ENCODE assay signal across 26 cellular contexts in genomic region chr11:65058012-65058411, GRCh38. TPM values are rescaled to one million over a fixed set of nuclear protein-coding genes. Genes with fewer than 3 reads are reported as not detected.
"Had no signal": no experiment of that assay in that cellular context is flagged by ENCODE, and none has a peak within 500 bp of the region (broad histone marks: within the 10 kb centered on the region; RNA-seq: fewer than 3 reads in every experiment).

No MANE protein-coding gene starts in this region.

- H3K79me2 ChIP-seq: hepatocyte had no signal

- H3K4me3 ChIP-seq: hepatocyte, left lung, lung, sigmoid colon, transverse colon had no signal

- H3K36me3 ChIP-seq: brain microvascular endothelial cell, left lung, sigmoid colon, transverse colon had no signal

- H3K4me2 ChIP-seq: hepatocyte had no signal

- H3K4me1 ChIP-seq: left lung, sigmoid colon had no signal

- H2AFZ ChIP-seq: hepatocyte had no signal

- FAIRE-seq: TTC549, urothelium cell line had no signal

- H3K27ac ChIP-seq: brain microvascular endothelial cell, hepatocyte, left lung, sigmoid colon, transverse colon had no signal

- H3K9me3 ChIP-seq: left lung, sigmoid colon, transverse colon had no signal

- H3K27me3 ChIP-seq: brain microvascular endothelial cell, hepatocyte, left lung, sigmoid colon, transverse colon had no signal

- DNase-seq: activated CD4-positive, alpha-beta T cell treated with anti-CD3 and anti-CD28 coated beads for 1 hour; activated CD4-positive, alpha-beta T cell treated with anti-CD3 and anti-CD28 coated beads, Interleukin-2, amount 50 U/mL, for 1 hour; activated CD8-positive, alpha-beta T cell treated with anti-CD3 and anti-CD28 coated beads, Interleukin-2, amount 10 ng/mL, durations not matched to agents 7 days and 5 days; activated gamma-delta T cell; aorta; brain microvascular endothelial cell; caudate nucleus; dermis blood vessel endothelial cell; effector memory CD4-positive, alpha-beta T cell; foreskin melanocyte; glutamatergic neuron; kidney glomerular epithelial cell; left lung; naive B cell; occipital lobe; posterior cingulate gyrus; sigmoid colon; stimulated activated CD4-positive, alpha-beta T cell treated with anti-CD3 and anti-CD28 coated beads, Interleukin-2, amount 100 ng/mL, for 48 hours; stimulated activated CD8-positive, alpha-beta memory T cell treated with anti-CD3 and anti-CD28 coated beads, Interleukin-4, amount 100 ng/mL, for 48 hours; stimulated activated naive B cell treated with anti-CD40 and anti-IgM and Interleukin-4, amounts not matched to agents 10 μg/mL and 1 μg/mL and 100 μg/mL, for 72 hours had no signal

- ATAC-seq: activated CD8-positive, alpha-beta T cell treated with anti-CD3 and anti-CD28 coated beads, Interleukin-2, amount 10 ng/mL, durations not matched to agents 7 days and 5 days; left lung; stimulated activated naive B cell treated with anti-CD40 and anti-IgM and Interleukin-4, amounts not matched to agents 10 μg/mL and 1 μg/mL and 100 μg/mL, for 72 hours had no signal

RNA-seq across cellular contexts. Expression of gene NAALADL1, which starts 0.3 kb away (rescaled TPM):
- polyA plus RNA-seq: hepatocyte, neural cell had no signal
